ENCODE assay signal across 9 cellular contexts in genomic region chr6:33789550-33789895, GRCh38. TPM values are rescaled to one million over a fixed set of nuclear protein-coding genes. Genes with fewer than 3 reads are reported as not detected.
DNase-seq lines count a peak whose midpoint lies in the region; ATAC-seq and TF ChIP-seq lines count a peak whose summit lies in the region.
"Had no signal": no experiment of that assay in that cellular context is flagged by ENCODE, and none has a peak within 500 bp of the region (broad histone marks: within the 10 kb centered on the region; RNA-seq: fewer than 3 reads in every experiment).

No MANE protein-coding gene starts in this region.

- H3K4me1 ChIP-seq in effector memory CD4-positive, alpha-beta T cell (ENCODE audit: control insufficient read depth, insufficient read depth, low read length, poor library complexity, severe bottlenecking), result peaks cover 20% of the 10 kb centered on the region

- peak overlapping the region; percentile 84 for H3K4me3 Mint-ChIP-seq in neural crest cell

- CTCF ChIA-PET in BJ (lab: Yijun Ruan, JAX), result no interaction called here

- H3K27ac Mint-ChIP-seq in neural crest cell (ENCODE audit: unreplicated experiment), result no peak overlapping the region

- H3K4me3 ChIP-seq in BJ (ENCODE audit: low read depth, low read length), result peak overlapping the region; percentile 58
- H3K4me3 ChIP-seq in NB4 (ENCODE audit: low read depth, low read length), result peak overlapping the region; percentile 22
- H3K4me3 ChIP-seq in effector memory CD4-positive, alpha-beta T cell (ENCODE audit: insufficient read depth, low read depth, low read length, poor library complexity, severe bottlenecking), result peak overlapping the region; percentile 84

- no peaks in the 10 kb centered on the region for H3K9me3 Mint-ChIP-seq in neural crest cell

- no peak for TF ChIP-seq POLR2A in NB4 (IDR thresholded peaks at IDR 0.05; ENCODE audit: extremely low read depth, insufficient read length)

- POLR2A ChIA-PET in BJ (lab: Charles Lee), result no interaction called here

- peak overlapping the region; percentile 92 for H3K27ac ChIP-seq in effector memory CD4-positive, alpha-beta T cell (ENCODE audit: insufficient read depth, low read length, poor library complexity, severe bottlenecking)

- H3K9me3 ChIP-seq in effector memory CD4-positive, alpha-beta T cell (ENCODE audit: control insufficient read depth, low read length), result no peaks in the 10 kb centered on the region

- peaks cover 62% of the 10 kb centered on the region for H3K4me1 Mint-ChIP-seq in neural crest cell

- H3K27me3 Mint-ChIP-seq in neural crest cell (ENCODE audit: low read depth), result peaks cover 6% of the 10 kb centered on the region

- no peak for TF ChIP-seq CTCF in BJ (IDR thresholded peaks at IDR 0.05; ENCODE audit: insufficient read depth, low read depth, low read length)
- TF ChIP-seq CTCF in NB4 (IDR thresholded peaks at IDR 0.05; ENCODE audit: low read depth, low read length), result no peak
- no peak for TF ChIP-seq CTCF in neural crest cell (conservative IDR thresholded peaks at IDR 0.05)

- ATAC-seq in GM21381 (IDR thresholded peaks at IDR 0.05; ENCODE audit: unreplicated experiment) (no peak), HG03108 (IDR thresholded peaks at IDR 0.05; ENCODE audit: unreplicated experiment) (no peak), HG03354 (IDR thresholded peaks at IDR 0.05; ENCODE audit: poor library complexity, severe bottlenecking, unreplicated experiment) (no peak), HG03521 (IDR thresholded peaks at IDR 0.05; ENCODE audit: unreplicated experiment) (no peak)

- H3K27me3 ChIP-seq in BJ (ENCODE audit: control insufficient read depth, insufficient read depth, low read length), result peaks cover 1% of the 10 kb centered on the region; the same call in 1 of the 2 replicates
- H3K27me3 ChIP-seq in effector memory CD4-positive, alpha-beta T cell (replicated peaks; ENCODE audit: control insufficient read depth, insufficient read depth, low read length, poor library complexity, severe bottlenecking), result no peaks in the 10 kb centered on the region

- DNase-seq in BJ (ENCODE audit: low read depth), result no peak
- no peak for DNase-seq in NB4 (ENCODE audit: low read depth)
- DNase-seq in effector memory CD4-positive, alpha-beta T cell, result no peak
- no peak for DNase-seq in neural crest cell (ENCODE audit: low read depth, low spot score)

- peaks cover 2% of the 10 kb centered on the region; the same call in 1 of the 2 replicates for H3K36me3 ChIP-seq in BJ (ENCODE audit: control insufficient read depth, insufficient read depth, low read length)
- H3K36me3 ChIP-seq in effector memory CD4-positive, alpha-beta T cell (ENCODE audit: control insufficient read depth, insufficient read depth, low read length), result peaks cover 15% of the 10 kb centered on the region

- H3K36me3 Mint-ChIP-seq in neural crest cell (ENCODE audit: low read depth), result peaks cover 4% of the 10 kb centered on the region

RNA-seq across cellular contexts. Expression of gene LEMD2, which starts 0.6 kb away (rescaled TPM):
- polyA plus RNA-seq in BJ (2011; rRNA removed), result 59.8 and 62.2 TPM in 2 replicates
- polyA minus RNA-seq in BJ (2011; rRNA and poly(A)+ RNA removed), result 38.0 and 43.2 TPM in 2 replicates
- total RNA-seq in neural crest cell, result 63.6 and 71.1 TPM in 2 replicates

RNA-seq across cellular contexts. Expression of gene MLN, which starts 14.3 kb away (rescaled TPM):
- not detected in 2 replicates for polyA plus RNA-seq in BJ (2011; rRNA removed)
- not detected in 2 replicates for polyA minus RNA-seq in BJ (2011; rRNA and poly(A)+ RNA removed)
- not detected in 2 replicates for total RNA-seq in neural crest cell
- total RNA-seq: omental fat pad had no signal

RNA-seq across cellular contexts. Expression of gene IP6K3, which starts 42.8 kb away (rescaled TPM):
- polyA plus RNA-seq in BJ (2011; rRNA removed), result 0.58 and 0.75 TPM in 2 replicates
- polyA minus RNA-seq in BJ (2011; rRNA and poly(A)+ RNA removed), result 1.0 and 1.9 TPM in 2 replicates
- 0.72 and 0.89 TPM in 2 replicates for total RNA-seq in neural crest cell

Comparison
In these comparisons a context has a peak if more than half of its experiments do, and no peak if none do; other contexts are left out.
1. H3K4me3 ChIP-seq: peak in every context shown above with its lines; median percentile 84 in effector memory CD4-positive, alpha-beta T cell; 58 in BJ; 22 in NB4.